In genomic region chr2:128279786-128280701, GRCh38 we compare ENCODE assay signal across 11 cellular contexts. TPM values are rescaled to one million over a fixed set of nuclear protein-coding genes. Genes with fewer than 3 reads are reported as not detected.
DNase-seq lines count a peak whose midpoint lies in the region; ATAC-seq and TF ChIP-seq lines count a peak whose summit lies in the region.
"Had no signal": no experiment of that assay in that cellular context is flagged by ENCODE, and none has a peak within 500 bp of the region (broad histone marks: within the 10 kb centered on the region; RNA-seq: fewer than 3 reads in every experiment).

No MANE protein-coding gene starts in this region.

- no peak for TF ChIP-seq CTCF in body of pancreas (IDR thresholded peaks at IDR 0.05)
- TF ChIP-seq CTCF in tibial nerve (IDR thresholded peaks at IDR 0.05) = no peak

- H3K9me3 Mint-ChIP-seq in memory B cell = peaks cover 1% of the 10 kb centered on the region

- H3K36me3 Mint-ChIP-seq in memory B cell = peaks cover 16% of the 10 kb centered on the region

- H3K36me3 ChIP-seq in body of pancreas (replicated peaks in 1 of 2; ENCODE audit: insufficient read depth in 1 of 2, low read depth in 2 of 2) (peaks cover 0 to 3% of the 10 kb centered on the region in 2 donors), tibial nerve (peaks cover 0 to 31% (median 0%) of the 10 kb centered on the region in 3 donors)

- no peaks in the 10 kb centered on the region for H3K27me3 Mint-ChIP-seq in memory B cell
- H3K27me3 Mint-ChIP-seq: activated CD4-positive, alpha-beta T cell treated with anti-CD3 and anti-CD28 coated beads for 36 hours had no signal

- H3K27me3 ChIP-seq in body of pancreas (no peaks in the 10 kb centered on the region), tibial nerve (no peaks in the 10 kb centered on the region)

- H3K9me3 ChIP-seq in body of pancreas = no peaks in the 10 kb centered on the region
- H3K9me3 ChIP-seq in tibial nerve = peaks cover 0 to 5% (median 0%) of the 10 kb centered on the region in 4 donors

- H3K27ac ChIP-seq in body of pancreas (no peak overlapping the region), tibial nerve (peak overlapping the region in 3 of 4 donors; percentile 12 to 74 (median 54))

- peak; percentile 60 for DNase-seq in activated effector memory CD4-positive, alpha-beta T cell treated with anti-CD3 and anti-CD28 coated beads, Interleukin-2, amount 50 U/mL, for 16 hours
- no peak for DNase-seq in activated effector memory CD4-positive, alpha-beta T cell treated with Interleukin-2 at 50 U/mL for 16 hours
- DNase-seq in body of pancreas (peak in 3 of 4 donors; percentile 7 to 10 (median 8)), memory B cell (ENCODE audit: low spot score in 2 of 2) (no peak), tibial nerve (ENCODE audit: low spot score in 2 of 2) (no peak), NCI-H1105 treated with DMSO at 0.1 percent for 48 hours (lab: John Stamatoyannopoulos, UW) (no peak)
- DNase-seq in activated CD4-positive, alpha-beta T cell treated with anti-CD3 and anti-CD28 coated beads, Interleukin-2, amount 50 U/mL, for 48 hours = no peak
- DNase-seq: activated CD4-positive, alpha-beta T cell treated with anti-CD3 and anti-CD28 coated beads for 36 hours had no signal

- TF ChIP-seq POLR2A in body of pancreas (IDR thresholded peaks at IDR 0.05) (no peak), tibial nerve (IDR thresholded peaks at IDR 0.05) (no peak)

- H3K4me1 ChIP-seq in body of pancreas = peaks cover 32% of the 10 kb centered on the region
- H3K4me1 ChIP-seq in tibial nerve = peaks cover 0 to 59% (median 27%) of the 10 kb centered on the region in 4 donors

- no peak overlapping the region for H3K4me3 Mint-ChIP-seq in memory B cell
- H3K4me3 Mint-ChIP-seq: activated CD4-positive, alpha-beta T cell treated with anti-CD3 and anti-CD28 coated beads for 36 hours had no signal

- intact Hi-C loops in body of pancreas (cut with DNase I) = no loop called here

- TF ChIP-seq EP300 in tibial nerve (IDR thresholded peaks at IDR 0.05) = no peak

- ATAC-seq in body of pancreas (no peak), memory B cell (ENCODE audit: low read depth) (peak; percentile 24), GM21737 (IDR thresholded peaks at IDR 0.05; ENCODE audit: unreplicated experiment) (no peak)
- ATAC-seq: activated CD4-positive, alpha-beta T cell treated with anti-CD3 and anti-CD28 coated beads for 36 hours; K562 had no signal

- WGBS in body of pancreas, 2 donors = 77 to 83% methylated on average over 6 to 23 of the region's 23 CpGs
- WGBS in tibial nerve, 2 donors = 73 to 77% methylated on average over 21 to 23 of the region's 23 CpGs

- no peak overlapping the region for H3K27ac Mint-ChIP-seq in memory B cell
- H3K27ac Mint-ChIP-seq: activated CD4-positive, alpha-beta T cell treated with anti-CD3 and anti-CD28 coated beads for 36 hours had no signal

- H3K4me3 ChIP-seq in body of pancreas (no peak overlapping the region), tibial nerve (no peak overlapping the region)
- H3K4me3 ChIP-seq: K562, smooth muscle cell had no signal

- peaks cover 13% of the 10 kb centered on the region for H3K4me1 Mint-ChIP-seq in memory B cell

RNA-seq across cellular contexts. Expression of gene HS6ST1, which starts 38.6 kb away (rescaled TPM):
- total RNA-seq in body of pancreas (10 to 100 TPM; 25.4 to 44.8 TPM), tibial nerve (10 to 100 TPM; 21.6 to 51.6 (median 39.3) TPM)

Comparison
In these comparisons a context has a peak if more than half of its experiments do, and no peak if none do; other contexts are left out.
1. DNase-seq: peak in activated effector memory CD4-positive, alpha-beta T cell treated with anti-CD3 and anti-CD28 coated beads, Interleukin-2, amount 50 U/mL, for 16 hours (single experiment) and body of pancreas (3 of 4); none in activated effector memory CD4-positive, alpha-beta T cell treated with Interleukin-2 at 50 U/mL for 16 hours (single experiment), memory B cell (0 of 2), tibial nerve (0 of 2), NCI-H1105 treated with DMSO at 0.1 percent for 48 hours (single experiment) and activated CD4-positive, alpha-beta T cell treated with anti-CD3 and anti-CD28 coated beads, Interleukin-2, amount 50 U/mL, for 48 hours (0 of 2).
2. H3K27ac ChIP-seq: peak in tibial nerve (3 of 4); none in body of pancreas (0 of 4).